In genomic region chr6:33604941-33605854, GRCh38 we compare ENCODE assay signal across 29 cellular contexts. TPM values are rescaled to one million over a fixed set of nuclear protein-coding genes. Genes with fewer than 3 reads are reported as not detected.
A peak's percentile ranks its signal among the peaks of the same experiment; 100 is the strongest.
DNase-seq lines count a peak whose midpoint lies in the region; ATAC-seq, FAIRE-seq and TF ChIP-seq lines count a peak whose summit lies in the region.
"Had no signal": no experiment of that assay in that cellular context is flagged by ENCODE, and none has a peak within 500 bp of the region (broad histone marks: within the 10 kb centered on the region; RNA-seq: fewer than 3 reads in every experiment).

No MANE protein-coding gene starts in this region.

- peaks cover 13% of the 10 kb centered on the region in 2 experiments; a peak in 3 of 5 replicates for H3K4me1 ChIP-seq in K562 (replicated peaks in 1 of 2; ENCODE audit: control insufficient read depth in 2 of 2, insufficient read depth in 2 of 2, low read length in 2 of 2)
- H3K4me1 ChIP-seq in small intestine (ENCODE audit: control insufficient read depth in 2 of 2, insufficient read depth in 1 of 2, low read depth in 1 of 2, low read length in 1 of 2), result peaks cover 0 to 12% of the 10 kb centered on the region in 2 donors

- TF ChIP-seq POLR2A in K562 (conservative IDR thresholded peaks at IDR 0.05), result no peak

- H4K20me1 ChIP-seq in K562 (replicated peaks; ENCODE audit: control insufficient read depth, insufficient read depth, low read length), result no peaks in the 10 kb centered on the region

- H3K9me3 ChIP-seq in K562 (replicated peaks; ENCODE audit: control insufficient read depth, insufficient read depth, low read depth, low read length), result no peaks in the 10 kb centered on the region
- no peaks in the 10 kb centered on the region for H3K9me3 ChIP-seq in small intestine (ENCODE audit: control insufficient read depth, low read depth)
- H3K9me3 ChIP-seq: upper lobe of right lung had no signal

- no peak for FAIRE-seq in K562 (lab: Jason Lieb, UNC)
- FAIRE-seq in small intestine (lab: Jason Lieb, UNC), result no peak
- FAIRE-seq: D721Med, frontal cortex, GM12891 had no signal

- no peaks in the 10 kb centered on the region for H3K36me3 Mint-ChIP-seq in natural killer cell
- H3K36me3 Mint-ChIP-seq: CD4-positive, CD25-positive, alpha-beta regulatory T cell had no signal

- H3K27me3 ChIP-seq in K562 (ENCODE audit: control insufficient read depth in 2 of 2, insufficient read depth in 2 of 2, low read length in 2 of 2) (peaks cover 12 to 23% of the 10 kb centered on the region in 2 experiments), small intestine (ENCODE audit: control insufficient read depth in 2 of 2, insufficient read depth in 2 of 2, low read length in 2 of 2) (no peaks in the 10 kb centered on the region)
- H3K27me3 ChIP-seq: hepatocyte, upper lobe of right lung had no signal

- no peak for TF ChIP-seq EP300 in K562 (IDR thresholded peaks at IDR 0.05; ENCODE audit: low read length)

- POLR2A ChIA-PET in K562 (lab: Yijun Ruan, JAX), result interaction anchor here (0.7 to 1.6 kb wide), 2 partner anchors 9 to 17 kb away, joined by 3 to 5 read pairs; no protein-coding TSS in a partner anchor

- H3K4me3 ChIP-seq in K562 (no peak overlapping the region), small intestine (ENCODE audit: low read depth in 1 of 2, low read length in 2 of 2) (no peak overlapping the region)
- H3K4me3 ChIP-seq: hepatocyte, upper lobe of right lung had no signal

- H3K4me3 Mint-ChIP-seq in natural killer cell, result no peak overlapping the region
- H3K4me3 Mint-ChIP-seq: activated naive CD4-positive, alpha-beta T cell treated with anti-CD3 and anti-CD28 coated beads for 36 hours; activated T-helper 1 cell treated with anti-CD3 and anti-CD28 coated beads, Interleukin-12 subunit alpha, Interleukin-12 subunit beta, Interleukin-2, Interleukin-4 antibody, amounts not matched to agents 30 ng/mL and 10 ng/mL and 1 ng/mL, durations not matched to agents 14 hours and 24 hours and 36 hours; CD4-positive, CD25-positive, alpha-beta regulatory T cell; stimulated activated memory B cell treated with anti-CD40 and anti-IgM and Interleukin-4, amounts not matched to agents 10 μg/mL and 1 μg/mL and 100 μg/mL, for 72 hours had no signal

- intact Hi-C loops in K562 (cut with micrococcal nuclease), result no loop called here
- intact Hi-C loops in natural killer cell (cut with micrococcal nuclease), result no loop called here

- in situ Hi-C loops in K562 (cut with MboI), result no loop called here

- no TSS peak for BruUV-seq in K562 (replicated peaks; lab: Mats Ljungman, UMichigan)

- TF ChIP-seq RAD21 in K562 (CRISPR knock-in tag; conservative IDR thresholded peaks at IDR 0.05 in 1 of 2, IDR thresholded peaks at IDR 0.05 in 1 of 2), result no peak

- H3K36me3 ChIP-seq in K562 (ENCODE audit: control insufficient read depth, insufficient read depth, low read length) (no peaks in the 10 kb centered on the region), small intestine (ENCODE audit: control insufficient read depth in 2 of 2, insufficient read depth in 2 of 2, low read length in 2 of 2) (no peaks in the 10 kb centered on the region)
- H3K36me3 ChIP-seq: upper lobe of right lung had no signal

- peak; percentile 14 for DNase-seq in HCEC 1CT
- peak; percentile 87 for DNase-seq in M059J (ENCODE audit: low read depth)
- DNase-seq in K562 (ENCODE audit: extremely low read depth in 1 of 4, low spot score in 3 of 4), result no peak
- DNase-seq in small intestine, result peak; percentile 64
- DNase-seq in natural killer cell, result no peak
- no peak for DNase-seq in foreskin melanocyte
- DNase-seq: activated CD4-positive, alpha-beta T cell treated with anti-CD3 and anti-CD28 coated beads, Interleukin-2, amount 50 U/mL, for 4 hours; activated naive CD4-positive, alpha-beta T cell treated with anti-CD3 and anti-CD28 coated beads for 36 hours; amniotic stem cell; CD4-positive, CD25-positive, alpha-beta regulatory T cell; effector CD4-positive, alpha-beta T cell; mesenchymal stem cell; MM.1S; NCI-H446 treated with DMSO at 0.1 percent for 48 hours; NCI-H82; right cardiac atrium; Right ventricle myocardium superior; stimulated activated CD4-positive, alpha-beta T cell treated with anti-CD3 and anti-CD28 coated beads, Interleukin-12 subunit alpha, Interleukin-12 subunit beta, amount 100 ng/mL, for 4 hours; stimulated activated CD4-positive, alpha-beta T cell treated with anti-CD3 and anti-CD28 coated beads, Interleukin-4, amount 100 ng/mL, for 4 hours; SW 1271; upper lobe of right lung had no signal

- no peak overlapping the region for H3K4me2 ChIP-seq in K562 (ENCODE audit: insufficient read depth, low read length)
- H3K4me2 ChIP-seq: hepatocyte had no signal

- CTCF ChIA-PET in K562 (lab: Yijun Ruan, JAX; ENCODE audit: low intra/inter-chr PET ratio), result no interaction called here

- H3K27me3 Mint-ChIP-seq in natural killer cell (ENCODE audit: low read depth in 2 of 2), result peaks cover 0 to 7% of the 10 kb centered on the region in 2 donors
- H3K27me3 Mint-ChIP-seq: stimulated activated memory B cell treated with anti-CD40 and anti-IgM and Interleukin-4, amounts not matched to agents 10 μg/mL and 1 μg/mL and 100 μg/mL, for 72 hours had no signal

- H3K27ac ChIP-seq in K562 (ENCODE audit: extremely low read depth, low read depth, low read length), result no peak overlapping the region
- H3K27ac ChIP-seq in small intestine (ENCODE audit: low read depth in 1 of 2, low read length in 1 of 2), result no peak overlapping the region
- H3K27ac ChIP-seq: epithelial cell of prostate, hepatocyte, upper lobe of right lung had no signal

- ATAC-seq in K562 (no peak), natural killer cell (no peak), HG02610 (IDR thresholded peaks at IDR 0.05; ENCODE audit: unreplicated experiment) (no peak)
- ATAC-seq: right cardiac atrium; stimulated activated memory B cell treated with anti-CD40 and anti-IgM and Interleukin-4, amounts not matched to agents 10 μg/mL and 1 μg/mL and 100 μg/mL, for 72 hours; upper lobe of right lung had no signal

- TF ChIP-seq CTCF in K562 (IDR thresholded peaks at IDR 0.05 in 2 of 3, conservative IDR thresholded peaks at IDR 0.05 in 1 of 3; ENCODE audit: insufficient read depth in 2 of 3, low read depth in 1 of 3, low read length in 3 of 3), result no peak
- no peak for TF ChIP-seq CTCF in natural killer cell (IDR thresholded peaks at IDR 0.05)

- H3K27ac Mint-ChIP-seq in natural killer cell, result no peak overlapping the region
- H3K27ac Mint-ChIP-seq: activated naive CD4-positive, alpha-beta T cell treated with anti-CD3 and anti-CD28 coated beads for 36 hours; activated T-helper 1 cell treated with anti-CD3 and anti-CD28 coated beads, Interleukin-12 subunit alpha, Interleukin-12 subunit beta, Interleukin-2, Interleukin-4 antibody, amounts not matched to agents 30 ng/mL and 10 ng/mL and 1 ng/mL, durations not matched to agents 14 hours and 24 hours and 36 hours; stimulated activated memory B cell treated with anti-CD40 and anti-IgM and Interleukin-4, amounts not matched to agents 10 μg/mL and 1 μg/mL and 100 μg/mL, for 72 hours had no signal

- no peaks in the 10 kb centered on the region for H3K4me1 Mint-ChIP-seq in natural killer cell

- no peaks in the 10 kb centered on the region for H3K9me1 ChIP-seq in K562 (ENCODE audit: control insufficient read depth, insufficient read depth, low read length)

- H3K79me2 ChIP-seq in K562 (ENCODE audit: control insufficient read depth, insufficient read depth, low read length), result no peaks in the 10 kb centered on the region
- H3K79me2 ChIP-seq: hepatocyte had no signal

- peaks cover 0 to 4% of the 10 kb centered on the region in 2 donors for H3K9me3 Mint-ChIP-seq in natural killer cell
- H3K9me3 Mint-ChIP-seq: activated naive CD4-positive, alpha-beta T cell treated with anti-CD3 and anti-CD28 coated beads for 36 hours; activated T-helper 1 cell treated with anti-CD3 and anti-CD28 coated beads, Interleukin-12 subunit alpha, Interleukin-12 subunit beta, Interleukin-2, Interleukin-4 antibody, amounts not matched to agents 30 ng/mL and 10 ng/mL and 1 ng/mL, durations not matched to agents 14 hours and 24 hours and 36 hours had no signal

- H3K9ac ChIP-seq in K562 (ENCODE audit: insufficient read depth in 1 of 2, low read depth in 2 of 2, low read length in 2 of 2), result no peak overlapping the region

- no peak overlapping the region for H2AFZ ChIP-seq in K562 (ENCODE audit: low read depth, low read length)
- H2AFZ ChIP-seq: hepatocyte had no signal

- 13% methylated on average over 4 of the region's 4 CpGs for WGBS in K562 (ENCODE audit: insufficient coverage, low coverage, missing lambda C conversion rate)
- 73 to 84% (median 82%) methylated on average over 4 of the region's 4 CpGs for WGBS in small intestine, 3 donors

RNA-seq across cellular contexts. Expression of gene ITPR3, which starts 15.9 kb away (rescaled TPM):
- 21.9 and 40.3 TPM in 2 replicates for total RNA-seq in M059J (2014; rRNA removed; shearing (Covaris generic))
- 128 and 310 TPM in 2 replicates for total RNA-seq in K562 (2011; cell fraction: chromatin; rRNA removed; ENCODE audit: low replicate concordance)
- total RNA-seq in K562 (2011; cell fraction: nucleolus; rRNA removed), result 120 and 148 TPM in 2 replicates
- total RNA-seq in K562 (2011; cell fraction: nucleoplasm; rRNA removed), result 89.0 and 102 TPM in 2 replicates
- 13.2 and 17.2 TPM in 2 replicates for total RNA-seq in K562 (2014; rRNA removed)
- 4.9 and 7.0 TPM in 2 replicates for total RNA-seq in K562 (2014; rRNA removed; fragmentation: Illumina TruSeq; extraction: Trizol)
- 7.0 and 7.7 TPM in 2 replicates for total RNA-seq in K562 (2015; rRNA removed; fragmentation: Illumina TruSeq; extraction: Trizol)
- 31.2 and 35.7 TPM in 2 replicates for total RNA-seq in K562 (2021)
- 14.7 and 22.4 TPM in 2 replicates for polyA plus RNA-seq in K562 (2011; rRNA removed)
- 15.6 and 18.8 TPM in 2 replicates for polyA plus RNA-seq in K562 (2011; cell fraction: cytosol; rRNA removed)
- polyA plus RNA-seq in K562 (2011; cell fraction: nucleus; rRNA removed), result 187 and 251 TPM in 2 replicates
- polyA plus RNA-seq in K562 (2012), result 14.4 and 17.4 TPM in 2 replicates
- 20.5 and 22.0 TPM in 2 replicates for polyA plus RNA-seq in K562 (2014; fragmentation: Illumina TruSeq; extraction: Trizol)
- under 1 TPM; 0.39 to 0.73 TPM for polyA plus RNA-seq in K562 (2014; fragmentation: Nextera tagmentation; extraction: Ambion mirVana)
- polyA plus RNA-seq in K562 (2014; rRNA removed), result 20.9 and 23.7 TPM in 2 replicates
- polyA minus RNA-seq in K562 (2011; rRNA and poly(A)+ RNA removed), result 18.8 and 19.6 TPM in 2 replicates
- polyA minus RNA-seq in K562 (2011; cell fraction: cytosol; rRNA and poly(A)+ RNA removed), result 19.1 and 27.6 TPM in 2 replicates
- polyA minus RNA-seq in K562 (2011; cell fraction: nucleus; rRNA and poly(A)+ RNA removed), result 48.7 and 51.2 TPM in 2 replicates
- polyA plus RNA-seq in small intestine, result 10 to 100 TPM; 51.6 to 62.7 (median 55.5) TPM
- total RNA-seq in natural killer cell, result 10 to 100 TPM; 45.5 to 66.7 (median 46.0) TPM

RNA-seq across cellular contexts. Expression of gene BAK1, which starts 25.1 kb away (rescaled TPM):
- 34.0 and 43.7 TPM in 2 replicates for total RNA-seq in M059J (2014; rRNA removed; shearing (Covaris generic))
- 5.4 and 22.3 TPM in 2 replicates for total RNA-seq in K562 (2011; cell fraction: chromatin; rRNA removed; ENCODE audit: low replicate concordance)
- 18.4 and 20.8 TPM in 2 replicates for total RNA-seq in K562 (2011; cell fraction: nucleolus; rRNA removed)
- 18.6 and 21.4 TPM in 2 replicates for total RNA-seq in K562 (2011; cell fraction: nucleoplasm; rRNA removed)
- total RNA-seq in K562 (2014; rRNA removed), result 11.5 and 14.8 TPM in 2 replicates
- 14.4 and 16.5 TPM in 2 replicates for total RNA-seq in K562 (2014; rRNA removed; fragmentation: Illumina TruSeq; extraction: Trizol)
- 24.6 and 26.0 TPM in 2 replicates for total RNA-seq in K562 (2015; rRNA removed; fragmentation: Illumina TruSeq; extraction: Trizol)
- total RNA-seq in K562 (2021), result 28.2 and 30.7 TPM in 2 replicates
- polyA plus RNA-seq in K562 (2011; rRNA removed), result 18.9 and 22.7 TPM in 2 replicates
- 27.6 and 36.1 TPM in 2 replicates for polyA plus RNA-seq in K562 (2011; cell fraction: cytosol; rRNA removed)
- 19.6 and 25.1 TPM in 2 replicates for polyA plus RNA-seq in K562 (2011; cell fraction: nucleus; rRNA removed)
- 23.7 and 26.4 TPM in 2 replicates for polyA plus RNA-seq in K562 (2012)
- polyA plus RNA-seq in K562 (2014; fragmentation: Illumina TruSeq; extraction: Trizol), result 23.7 and 28.2 TPM in 2 replicates
- 1 to 10 TPM; 5.4 to 9.7 TPM for polyA plus RNA-seq in K562 (2014; fragmentation: Nextera tagmentation; extraction: Ambion mirVana)
- 24.1 and 26.2 TPM in 2 replicates for polyA plus RNA-seq in K562 (2014; rRNA removed)
- polyA minus RNA-seq in K562 (2011; rRNA and poly(A)+ RNA removed), result 12.4 and 16.0 TPM in 2 replicates
- 16.0 and 18.0 TPM in 2 replicates for polyA minus RNA-seq in K562 (2011; cell fraction: cytosol; rRNA and poly(A)+ RNA removed)
- 5.7 and 7.8 TPM in 2 replicates for polyA minus RNA-seq in K562 (2011; cell fraction: nucleus; rRNA and poly(A)+ RNA removed)
- 100 to 1,000 TPM in 1 of 3 donors, 10 to 100 TPM in 2; 75.6 to 100 (median 85.7) TPM for polyA plus RNA-seq in small intestine
- total RNA-seq in natural killer cell, result 10 to 100 TPM; 36.3 to 49.8 (median 40.7) TPM

Comparison
In these comparisons a context has a peak if more than half of its experiments do, and no peak if none do; other contexts are left out.
1. DNase-seq: peak in HCEC 1CT (single experiment), M059J (single experiment) and small intestine (single experiment); none in K562 (0 of 4), natural killer cell (single experiment) and foreskin melanocyte (single experiment).